ENCODE assay signal across 8 cellular contexts in the genomic region with DNA sequence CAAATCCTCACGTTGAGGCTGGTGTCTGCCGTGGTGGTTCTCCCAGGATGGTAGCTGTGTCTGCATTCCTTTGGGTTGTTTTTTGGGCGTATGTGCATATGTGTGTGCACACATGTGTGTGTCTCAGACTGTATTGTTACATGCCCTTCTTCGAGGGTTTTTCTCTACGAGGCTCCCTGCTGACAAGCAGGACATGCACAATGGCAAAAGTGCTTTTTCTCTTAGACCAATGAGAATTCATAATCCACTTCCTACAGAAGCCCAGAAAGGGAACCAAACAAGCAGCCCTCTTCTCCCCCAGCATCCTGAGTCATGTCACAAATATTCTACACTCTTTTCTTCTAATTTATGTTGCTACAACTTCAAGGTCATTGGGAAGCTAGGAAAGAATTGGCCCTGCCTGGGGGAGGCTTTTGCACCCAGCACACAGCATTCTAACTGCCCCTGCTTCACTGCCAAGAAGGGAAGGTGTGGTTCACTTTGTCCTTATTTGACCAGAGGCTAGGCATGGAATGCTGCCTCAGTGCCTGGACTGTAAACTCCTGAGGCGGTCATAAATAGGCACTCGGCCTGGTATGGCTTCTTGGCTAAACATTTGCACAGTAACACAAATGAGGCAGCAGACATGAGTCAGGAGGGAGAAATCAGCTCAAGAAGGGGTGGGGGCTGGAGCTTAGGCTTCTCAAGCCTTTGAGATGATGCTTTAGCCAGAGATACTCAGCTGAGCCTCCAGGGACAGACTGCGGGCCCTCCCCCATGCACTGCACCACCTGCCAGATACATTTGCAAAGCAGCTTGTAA.
DNase-seq lines count a peak whose midpoint lies in the region; ATAC-seq and TF ChIP-seq lines count a peak whose summit lies in the region.

No MANE protein-coding gene starts in this region.

- in situ Hi-C loops in G401 (cut with HindIII; ENCODE audit: low sequenced_read_pairs): no loop called here

- peaks cover 34% of the 10 kb centered on the region for H3K4me1 Mint-ChIP-seq in activated T-helper 2 cell treated with anti-CD3 and anti-CD28 coated beads, Interferon-gamma antibody, Interleukin-2, Interleukin-4, amounts not matched to agents 10 μg/mL and 5 μg/mL and 100 μg/mL, durations not matched to agents 14 hours and 24 hours and 36 hours (ENCODE audit: low read depth)

- H3K9ac ChIP-seq in muscle layer of colon (ENCODE audit: low read length): peak overlapping the region; percentile 17

- no peaks in the 10 kb centered on the region for H3K27me3 Mint-ChIP-seq in activated T-helper 2 cell treated with anti-CD3 and anti-CD28 coated beads, Interferon-gamma antibody, Interleukin-2, Interleukin-4, amounts not matched to agents 10 μg/mL and 5 μg/mL and 100 μg/mL, durations not matched to agents 14 hours and 24 hours and 36 hours (ENCODE audit: low read depth)

- H3K9me3 ChIP-seq in muscle layer of colon (ENCODE audit: low read length): no peaks in the 10 kb centered on the region

- intact Hi-C loops in activated T-helper 2 cell treated with anti-CD3 and anti-CD28 coated beads, Interferon-gamma antibody, Interleukin-2, Interleukin-4, amounts not matched to agents 10 μg/mL and 5 μg/mL and 100 μg/mL, durations not matched to agents 14 hours and 24 hours and 36 hours (cut with micrococcal nuclease): no loop called here

- no peak for TF ChIP-seq CTCF in coronary artery (IDR thresholded peaks at IDR 0.05)

- H3K27ac Mint-ChIP-seq in activated T-helper 2 cell treated with anti-CD3 and anti-CD28 coated beads, Interferon-gamma antibody, Interleukin-2, Interleukin-4, amounts not matched to agents 10 μg/mL and 5 μg/mL and 100 μg/mL, durations not matched to agents 14 hours and 24 hours and 36 hours: no peak overlapping the region

- H3K9me3 Mint-ChIP-seq in activated T-helper 2 cell treated with anti-CD3 and anti-CD28 coated beads, Interferon-gamma antibody, Interleukin-2, Interleukin-4, amounts not matched to agents 10 μg/mL and 5 μg/mL and 100 μg/mL, durations not matched to agents 14 hours and 24 hours and 36 hours: no peaks in the 10 kb centered on the region

- H3K4me3 ChIP-seq in coronary artery (no peak overlapping the region), muscle layer of colon (ENCODE audit: low read depth in 1 of 2, low read length in 2 of 2) (no peak overlapping the region)

- no peaks in the 10 kb centered on the region for H3K27me3 ChIP-seq in muscle layer of colon (ENCODE audit: control insufficient read depth in 1 of 2, insufficient read depth in 2 of 2, low read length in 2 of 2)

- H3K36me3 Mint-ChIP-seq in activated T-helper 2 cell treated with anti-CD3 and anti-CD28 coated beads, Interferon-gamma antibody, Interleukin-2, Interleukin-4, amounts not matched to agents 10 μg/mL and 5 μg/mL and 100 μg/mL, durations not matched to agents 14 hours and 24 hours and 36 hours (ENCODE audit: low read depth): no peaks in the 10 kb centered on the region

- H3K27ac ChIP-seq in coronary artery (peak overlapping the region; percentile 51 to 84), muscle layer of colon (ENCODE audit: low read depth, low read length) (peak overlapping the region; percentile 73)

- peak; percentile 57 for DNase-seq in G401 (ENCODE audit: low spot score)
- DNase-seq in NCI-H2196 (lab: John Stamatoyannopoulos, UW; ENCODE audit: unreplicated experiment): peak; percentile 62
- peak; percentile 90 for DNase-seq in coronary artery (ENCODE audit: low spot score)
- DNase-seq in activated T-helper 2 cell treated with anti-CD3 and anti-CD28 coated beads, Interferon-gamma antibody, Interleukin-2, Interleukin-4, amounts not matched to agents 10 μg/mL and 5 μg/mL and 100 μg/mL, durations not matched to agents 14 hours and 24 hours and 36 hours (ENCODE audit: low spot score): no peak
- DNase-seq in globus pallidus (ENCODE audit: low spot score): no peak
- DNase-seq in activated CD8-positive, alpha-beta memory T cell treated with anti-CD3 and anti-CD28 coated beads for 24 hours: no peak

- no peak for ATAC-seq in GM21786 (IDR thresholded peaks at IDR 0.05; ENCODE audit: unreplicated experiment)

- H3K4me3 Mint-ChIP-seq in activated T-helper 2 cell treated with anti-CD3 and anti-CD28 coated beads, Interferon-gamma antibody, Interleukin-2, Interleukin-4, amounts not matched to agents 10 μg/mL and 5 μg/mL and 100 μg/mL, durations not matched to agents 14 hours and 24 hours and 36 hours (ENCODE audit: low read depth): no peak overlapping the region

- peaks cover 62% of the 10 kb centered on the region for H3K4me1 ChIP-seq in muscle layer of colon (ENCODE audit: insufficient read depth, low read length)

- H3K36me3 ChIP-seq in muscle layer of colon (ENCODE audit: insufficient read depth, low read length): no peaks in the 10 kb centered on the region

Comparison
In these comparisons a context has a peak if more than half of its experiments do, and no peak if none do; other contexts are left out.
1. DNase-seq: peak in G401 (single experiment), NCI-H2196 (single experiment) and coronary artery (single experiment); none in activated T-helper 2 cell treated with anti-CD3 and anti-CD28 coated beads, Interferon-gamma antibody, Interleukin-2, Interleukin-4, amounts not matched to agents 10 μg/mL and 5 μg/mL and 100 μg/mL, durations not matched to agents 14 hours and 24 hours and 36 hours (single experiment), globus pallidus (single experiment) and activated CD8-positive, alpha-beta memory T cell treated with anti-CD3 and anti-CD28 coated beads for 24 hours (single experiment).